ENCODE assay signal across 1 cellular context in genomic region chr5:32810812-32811211, GRCh38.
TF ChIP-seq lines count a peak whose summit lies in the region.

No MANE protein-coding gene starts in this region.

TF ChIP-seq in SK-N-SH treated with all-trans-retinoic acid at 6 μM for 48 hours, 23 proteins besides CTCF, POLR2A, EP300 and RAD21 (continued from another document):
- TF ChIP-seq PATZ1 (CRISPR knock-in tag; IDR thresholded peaks at IDR 0.05; ENCODE audit: borderline replicate concordance) (no peak), SNAI2 (CRISPR knock-in tag; IDR thresholded peaks at IDR 0.05) (no peak)
TF ChIP-seq in SK-N-SH treated with all-trans-retinoic acid at 6 μM for 48 hours: peak in this region for 0.
